ENCODE assay signal across 11 cellular contexts in the genomic region with DNA sequence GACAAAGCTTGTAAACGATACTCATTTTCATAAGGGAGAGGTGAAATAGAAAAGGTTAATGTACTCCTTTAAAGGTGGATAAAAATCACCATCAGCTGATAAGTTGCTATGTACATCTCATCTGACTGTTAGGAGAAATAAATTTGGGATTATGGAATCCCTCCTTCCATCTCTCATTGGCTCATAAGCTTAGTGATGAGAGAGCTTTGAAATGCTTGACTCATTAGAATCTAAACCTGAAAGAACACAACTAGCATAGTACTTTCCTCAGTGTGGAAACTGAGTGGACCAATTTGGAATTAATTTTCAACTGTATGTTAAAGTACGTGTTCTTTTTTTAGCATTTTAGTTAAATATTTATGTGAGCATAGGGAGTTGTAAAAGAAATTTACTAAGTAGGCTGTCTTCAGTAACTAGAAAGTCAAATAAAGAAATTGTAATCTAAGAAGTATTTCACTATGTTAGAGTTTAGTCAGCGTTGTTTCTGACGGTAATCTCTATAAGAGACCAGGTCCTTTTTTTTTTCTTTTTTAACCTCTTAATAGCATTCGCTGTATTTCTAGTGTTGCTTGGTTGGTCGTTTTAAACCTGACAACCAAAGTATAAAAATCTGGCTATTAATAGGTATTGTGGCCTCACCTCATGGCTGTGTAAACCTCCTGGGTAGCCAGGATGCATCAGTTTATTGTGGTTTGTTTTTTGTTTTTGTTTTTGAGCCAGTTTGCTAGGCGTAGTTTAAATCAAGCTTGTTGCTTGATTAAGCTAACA. TPM values are rescaled to one million over a fixed set of nuclear protein-coding genes. Genes with fewer than 3 reads are reported as not detected.
DNase-seq lines count a peak whose midpoint lies in the region; ATAC-seq and TF ChIP-seq lines count a peak whose summit lies in the region.
"Had no signal": no experiment of that assay in that cellular context is flagged by ENCODE, and none has a peak within 500 bp of the region (broad histone marks: within the 10 kb centered on the region; RNA-seq: fewer than 3 reads in every experiment).

No MANE protein-coding gene starts in this region.

- TF ChIP-seq CTCF in VCaP (conservative IDR thresholded peaks at IDR 0.05) (no peak), fibroblast of mammary gland (conservative IDR thresholded peaks at IDR 0.05; ENCODE audit: control insufficient read depth, insufficient read depth, low read depth, low read length) (no peak), type B pancreatic cell (conservative IDR thresholded peaks at IDR 0.05) (no peak)

- CTCF ChIA-PET in activated naive CD4-positive, alpha-beta T cell treated with anti-CD3 and anti-CD28 coated beads, Interleukin-2, amount 10 ng/mL, durations not matched to agents 7 days and 5 days (lab: Charles Lee) = interaction anchor here (0.9 to 2.7 kb wide), 2 partner anchors 28 to 34 kb away, joined by 3 to 8 read pairs; a partner anchor contains a TSS
- CTCF ChIA-PET in activated naive CD4-positive, alpha-beta T cell treated with anti-CD3 and anti-CD28 coated beads for 36 hours (lab: Charles Lee) = interaction anchor here (0.7 to 1.0 kb wide), 4 partner anchors 24 to 1069 kb away, joined by 3 to 4 read pairs (median 3); a partner anchor contains a TSS

- peaks cover 15% of the 10 kb centered on the region for H3K4me1 Mint-ChIP-seq in activated naive CD4-positive, alpha-beta T cell treated with anti-CD3 and anti-CD28 coated beads, Interleukin-2, amount 10 ng/mL, durations not matched to agents 7 days and 5 days
- H3K4me1 Mint-ChIP-seq in activated naive CD4-positive, alpha-beta T cell treated with anti-CD3 and anti-CD28 coated beads for 36 hours (ENCODE audit: low read depth) = peaks cover 15% of the 10 kb centered on the region
- peaks cover 29% of the 10 kb centered on the region for H3K4me1 Mint-ChIP-seq in stimulated activated effector memory CD8-positive, alpha-beta T cell treated with anti-CD3 and anti-CD28 coated beads, Interleukin-12 subunit alpha, Interleukin-12 subunit beta, amount 100 ng/mL, for 72 hours
- no peaks in the 10 kb centered on the region for H3K4me1 Mint-ChIP-seq in type B pancreatic cell (ENCODE audit: unreplicated experiment)
- H3K4me1 Mint-ChIP-seq in immature natural killer cell = peaks cover 2 to 24% of the 10 kb centered on the region in 2 donors
- H3K4me1 Mint-ChIP-seq: endodermal cell had no signal

- peak overlapping the region; percentile 66 for H3K27ac ChIP-seq in VCaP

- H3K4me3 Mint-ChIP-seq in activated naive CD4-positive, alpha-beta T cell treated with anti-CD3 and anti-CD28 coated beads, Interleukin-2, amount 10 ng/mL, durations not matched to agents 7 days and 5 days = no peak overlapping the region
- no peak overlapping the region for H3K4me3 Mint-ChIP-seq in activated naive CD4-positive, alpha-beta T cell treated with anti-CD3 and anti-CD28 coated beads for 36 hours
- H3K4me3 Mint-ChIP-seq in stimulated activated effector memory CD8-positive, alpha-beta T cell treated with anti-CD3 and anti-CD28 coated beads, Interleukin-12 subunit alpha, Interleukin-12 subunit beta, amount 100 ng/mL, for 72 hours = peak overlapping the region; percentile 54
- H3K4me3 Mint-ChIP-seq in type B pancreatic cell (no peak overlapping the region), immature natural killer cell (peak overlapping the region in 1 of 5 donors; percentile 25)
- H3K4me3 Mint-ChIP-seq: endodermal cell had no signal

- no peaks in the 10 kb centered on the region for H3K9me3 Mint-ChIP-seq in activated naive CD4-positive, alpha-beta T cell treated with anti-CD3 and anti-CD28 coated beads, Interleukin-2, amount 10 ng/mL, durations not matched to agents 7 days and 5 days
- no peaks in the 10 kb centered on the region for H3K9me3 Mint-ChIP-seq in activated naive CD4-positive, alpha-beta T cell treated with anti-CD3 and anti-CD28 coated beads for 36 hours
- H3K9me3 Mint-ChIP-seq in stimulated activated effector memory CD8-positive, alpha-beta T cell treated with anti-CD3 and anti-CD28 coated beads, Interleukin-12 subunit alpha, Interleukin-12 subunit beta, amount 100 ng/mL, for 72 hours = no peaks in the 10 kb centered on the region
- H3K9me3 Mint-ChIP-seq in type B pancreatic cell = no peaks in the 10 kb centered on the region
- H3K9me3 Mint-ChIP-seq in immature natural killer cell = no peaks in the 10 kb centered on the region
- H3K9me3 Mint-ChIP-seq: endodermal cell had no signal

- no peaks in the 10 kb centered on the region for H3K27me3 Mint-ChIP-seq in activated naive CD4-positive, alpha-beta T cell treated with anti-CD3 and anti-CD28 coated beads, Interleukin-2, amount 10 ng/mL, durations not matched to agents 7 days and 5 days
- H3K27me3 Mint-ChIP-seq in activated naive CD4-positive, alpha-beta T cell treated with anti-CD3 and anti-CD28 coated beads for 36 hours (ENCODE audit: low read depth) = no peaks in the 10 kb centered on the region
- no peaks in the 10 kb centered on the region for H3K27me3 Mint-ChIP-seq in type B pancreatic cell
- peaks cover 0 to 2% (median 1%) of the 10 kb centered on the region in 3 donors for H3K27me3 Mint-ChIP-seq in immature natural killer cell (ENCODE audit: low read depth in 3 of 3)

- DNase-seq in activated naive CD4-positive, alpha-beta T cell treated with anti-CD3 and anti-CD28 coated beads, Interleukin-2, amount 10 ng/mL, durations not matched to agents 7 days and 5 days = no peak
- DNase-seq in activated naive CD4-positive, alpha-beta T cell treated with anti-CD3 and anti-CD28 coated beads for 36 hours = no peak
- DNase-seq in fibroblast of mammary gland (ENCODE audit: low read depth) (peak; percentile 46), type B pancreatic cell (ENCODE audit: extremely low spot score, unreplicated experiment) (no peak), T-helper 9 cell (no peak), immature natural killer cell (no peak)
- DNase-seq in stimulated activated effector memory CD8-positive, alpha-beta T cell treated with anti-CD3 and anti-CD28 coated beads, Interleukin-12 subunit alpha, Interleukin-12 subunit beta, amount 100 ng/mL, for 72 hours (ENCODE audit: low spot score in 2 of 2) = no peak
- DNase-seq: endodermal cell, left colon, NCI-H510A had no signal

- H3K27ac Mint-ChIP-seq in activated naive CD4-positive, alpha-beta T cell treated with anti-CD3 and anti-CD28 coated beads, Interleukin-2, amount 10 ng/mL, durations not matched to agents 7 days and 5 days = peak overlapping the region; percentile 81
- no peak overlapping the region for H3K27ac Mint-ChIP-seq in activated naive CD4-positive, alpha-beta T cell treated with anti-CD3 and anti-CD28 coated beads for 36 hours
- peak overlapping the region; percentile 92 for H3K27ac Mint-ChIP-seq in stimulated activated effector memory CD8-positive, alpha-beta T cell treated with anti-CD3 and anti-CD28 coated beads, Interleukin-12 subunit alpha, Interleukin-12 subunit beta, amount 100 ng/mL, for 72 hours
- H3K27ac Mint-ChIP-seq in type B pancreatic cell (no peak overlapping the region), immature natural killer cell (peak overlapping the region in 3 of 6 donors; percentile 25 to 67 (median 66))
- H3K27ac Mint-ChIP-seq: endodermal cell had no signal

- H3K36me3 Mint-ChIP-seq in activated naive CD4-positive, alpha-beta T cell treated with anti-CD3 and anti-CD28 coated beads, Interleukin-2, amount 10 ng/mL, durations not matched to agents 7 days and 5 days = peaks cover 45% of the 10 kb centered on the region
- H3K36me3 Mint-ChIP-seq in activated naive CD4-positive, alpha-beta T cell treated with anti-CD3 and anti-CD28 coated beads for 36 hours (ENCODE audit: low read depth) = peaks cover 32% of the 10 kb centered on the region
- peaks cover 100% of the 10 kb centered on the region for H3K36me3 Mint-ChIP-seq in stimulated activated effector memory CD8-positive, alpha-beta T cell treated with anti-CD3 and anti-CD28 coated beads, Interleukin-12 subunit alpha, Interleukin-12 subunit beta, amount 100 ng/mL, for 72 hours
- peaks cover 42% of the 10 kb centered on the region for H3K36me3 Mint-ChIP-seq in type B pancreatic cell
- H3K36me3 Mint-ChIP-seq in immature natural killer cell = peaks cover 39 to 60% (median 40%) of the 10 kb centered on the region in 3 donors

- peak; percentile 74 for ATAC-seq in stimulated activated effector memory CD8-positive, alpha-beta T cell treated with anti-CD3 and anti-CD28 coated beads, Interleukin-12 subunit alpha, Interleukin-12 subunit beta, amount 100 ng/mL, for 72 hours
- ATAC-seq: left colon had no signal

- intact Hi-C loops in activated naive CD4-positive, alpha-beta T cell treated with anti-CD3 and anti-CD28 coated beads for 36 hours (cut with micrococcal nuclease) = loop anchor here (1.0 kb wide), 1 partner anchor 31 kb away; no protein-coding TSS in a partner anchor

- no peak overlapping the region for H3K4me3 ChIP-seq in fibroblast of mammary gland (ENCODE audit: control insufficient read depth, low read depth, low read length)

RNA-seq across cellular contexts. Expression of a gene that starts 34.4 kb away (rescaled TPM):
- total RNA-seq in activated naive CD4-positive, alpha-beta T cell treated with anti-CD3 and anti-CD28 coated beads for 36 hours = 10 to 100 TPM in 1 of 2 experiments, 1 to 10 TPM in 1; 8.7 to 11.4 TPM
- total RNA-seq in type B pancreatic cell (ENCODE audit: low replicate concordance) = 24.4 and 25.0 TPM in 2 replicates
- polyA plus RNA-seq in immature natural killer cell = 10 to 100 TPM; 10.4 to 18.4 (median 10.5) TPM

Comparison
In these comparisons a context has a peak if more than half of its experiments do, and no peak if none do; other contexts are left out.
1. H3K27ac Mint-ChIP-seq: peak in activated naive CD4-positive, alpha-beta T cell treated with anti-CD3 and anti-CD28 coated beads, Interleukin-2, amount 10 ng/mL, durations not matched to agents 7 days and 5 days (single experiment) and stimulated activated effector memory CD8-positive, alpha-beta T cell treated with anti-CD3 and anti-CD28 coated beads, Interleukin-12 subunit alpha, Interleukin-12 subunit beta, amount 100 ng/mL, for 72 hours (single experiment); none in activated naive CD4-positive, alpha-beta T cell treated with anti-CD3 and anti-CD28 coated beads for 36 hours (single experiment) and type B pancreatic cell (single experiment).